In genomic region chr10:133391761-133392518, GRCh38 we compare ENCODE assay signal across 12 cellular contexts. TPM values are rescaled to one million over a fixed set of nuclear protein-coding genes. Genes with fewer than 3 reads are reported as not detected.
DNase-seq lines count a peak whose midpoint lies in the region; FAIRE-seq and TF ChIP-seq lines count a peak whose summit lies in the region.
"Had no signal": no experiment of that assay in that cellular context is flagged by ENCODE, and none has a peak within 500 bp of the region (broad histone marks: within the 10 kb centered on the region; RNA-seq: fewer than 3 reads in every experiment).

No MANE protein-coding gene starts in this region.

- peak overlapping the region; percentile 96 for H3K27ac Mint-ChIP-seq in activated CD4-positive, alpha-beta T cell treated with anti-CD3 and anti-CD28 coated beads, Interleukin-2, amount 10 ng/mL, durations not matched to agents 24 days and 14 days
- peak overlapping the region; percentile 68 for H3K27ac Mint-ChIP-seq in activated naive CD8-positive, alpha-beta T cell
- H3K27ac Mint-ChIP-seq: nephron had no signal

- peak overlapping the region; percentile 73 for H3K4me3 Mint-ChIP-seq in activated CD4-positive, alpha-beta T cell treated with anti-CD3 and anti-CD28 coated beads, Interleukin-2, amount 10 ng/mL, durations not matched to agents 24 days and 14 days
- peak overlapping the region; percentile 80 for H3K4me3 Mint-ChIP-seq in activated naive CD8-positive, alpha-beta T cell

- TF ChIP-seq CTCF in sigmoid colon (IDR thresholded peaks at IDR 0.05) (no peak), hepatocyte (IDR thresholded peaks at IDR 0.05; ENCODE audit: poor library complexity) (no peak)

- H3K4me3 ChIP-seq in H7 (ENCODE audit: insufficient read depth, low read depth, low read length): no peak overlapping the region
- H3K4me3 ChIP-seq in sigmoid colon: no peak overlapping the region
- no peak overlapping the region for H3K4me3 ChIP-seq in hepatocyte

- FAIRE-seq in H54 (lab: Jason Lieb, UNC): no peak
- FAIRE-seq: H1 had no signal

- no peaks in the 10 kb centered on the region for H3K9me2 ChIP-seq in hepatocyte (replicated peaks; ENCODE audit: insufficient read depth)

- peaks cover 26% of the 10 kb centered on the region for H3K79me2 ChIP-seq in hepatocyte

- H3K4me1 Mint-ChIP-seq in activated CD4-positive, alpha-beta T cell treated with anti-CD3 and anti-CD28 coated beads, Interleukin-2, amount 10 ng/mL, durations not matched to agents 24 days and 14 days: peaks cover 44% of the 10 kb centered on the region
- peaks cover 48% of the 10 kb centered on the region for H3K4me1 Mint-ChIP-seq in activated naive CD8-positive, alpha-beta T cell (ENCODE audit: low read depth)

- H3K36me3 ChIP-seq in H7 (replicated peaks; ENCODE audit: control insufficient read depth, insufficient read depth, low read length) (peaks cover 4% of the 10 kb centered on the region), sigmoid colon (peaks cover 0 to 31% (median 3%) of the 10 kb centered on the region in 4 donors), hepatocyte (replicated peaks; ENCODE audit: insufficient read depth, low read depth) (no peaks in the 10 kb centered on the region)

- no peak for TF ChIP-seq EP300 in sigmoid colon (IDR thresholded peaks at IDR 0.05)

- H3K9me3 ChIP-seq in sigmoid colon: no peaks in the 10 kb centered on the region
- H3K9me3 ChIP-seq in hepatocyte (ENCODE audit: low read depth): no peaks in the 10 kb centered on the region

- 79 to 81% methylated on average over 12 of the region's 12 CpGs for WGBS in sigmoid colon, 2 donors
- WGBS in hepatocyte (ENCODE audit: low lambda C conversion rate, missing lambda C conversion rate): 100% methylated on average over 8 of the region's 12 CpGs

- H3K27me3 ChIP-seq in H7 (ENCODE audit: control insufficient read depth, insufficient read depth, low read length) (no peaks in the 10 kb centered on the region), sigmoid colon (no peaks in the 10 kb centered on the region), hepatocyte (no peaks in the 10 kb centered on the region)

- H3K9me3 Mint-ChIP-seq in activated CD4-positive, alpha-beta T cell treated with anti-CD3 and anti-CD28 coated beads, Interleukin-2, amount 10 ng/mL, durations not matched to agents 24 days and 14 days: no peaks in the 10 kb centered on the region
- no peaks in the 10 kb centered on the region for H3K9me3 Mint-ChIP-seq in activated naive CD8-positive, alpha-beta T cell (ENCODE audit: low read depth)
- H3K9me3 Mint-ChIP-seq: nephron had no signal

- peaks cover 0 to 20% (median 10%) of the 10 kb centered on the region in 4 donors for H3K4me1 ChIP-seq in sigmoid colon
- peaks cover 8% of the 10 kb centered on the region for H3K4me1 ChIP-seq in hepatocyte (ENCODE audit: insufficient read depth)

- no peak for DNase-seq in activated CD4-positive, alpha-beta T cell treated with anti-CD3 and anti-CD28 coated beads, Interleukin-2, amount 10 ng/mL, durations not matched to agents 24 days and 14 days
- no peak for DNase-seq in activated CD4-positive, alpha-beta T cell treated with anti-CD3 and anti-CD28 coated beads, Interleukin-2, amount 50 U/mL, for 4 hours
- DNase-seq in H7 (peak; percentile 40), sigmoid colon (peak; percentile 56), UCSD-AML1 (lab: John Stamatoyannopoulos, UW; ENCODE audit: unreplicated experiment) (no peak), hepatocyte (ENCODE audit: low spot score) (no peak), H54 (ENCODE audit: insufficient read length, low spot score) (no peak)
- DNase-seq: DMS53 had no signal

- no peak overlapping the region for H2AFZ ChIP-seq in hepatocyte

- peaks cover 18% of the 10 kb centered on the region for H3K36me3 Mint-ChIP-seq in activated CD4-positive, alpha-beta T cell treated with anti-CD3 and anti-CD28 coated beads, Interleukin-2, amount 10 ng/mL, durations not matched to agents 24 days and 14 days (ENCODE audit: low read depth)
- no peaks in the 10 kb centered on the region for H3K36me3 Mint-ChIP-seq in activated naive CD8-positive, alpha-beta T cell

- no peaks in the 10 kb centered on the region for H3K27me3 Mint-ChIP-seq in activated CD4-positive, alpha-beta T cell treated with anti-CD3 and anti-CD28 coated beads, Interleukin-2, amount 10 ng/mL, durations not matched to agents 24 days and 14 days
- H3K27me3 Mint-ChIP-seq in activated naive CD8-positive, alpha-beta T cell: no peaks in the 10 kb centered on the region

- no peak overlapping the region for H3K4me2 ChIP-seq in hepatocyte

- intact Hi-C loops in activated CD4-positive, alpha-beta T cell treated with anti-CD3 and anti-CD28 coated beads, Interleukin-2, amount 10 ng/mL, durations not matched to agents 24 days and 14 days (cut with micrococcal nuclease): loop anchor here (5.0 kb wide), 2 partner anchors 65 to 85 kb away; partner anchors contain the start of genes TUBGCP2 and ZNF511
- intact Hi-C loops in sigmoid colon (cut with DNase I): loop anchor here (2.0 to 5.0 kb wide), 2 partner anchors 13 to 65 kb away; partner anchors contain the start of gene PAOX

- TF ChIP-seq POLR2A in sigmoid colon (IDR thresholded peaks at IDR 0.05): no peak
- no peak for TF ChIP-seq POLR2A in H54 (IDR thresholded peaks at IDR 0.05; ENCODE audit: low read depth, low read length)

- H4K20me1 ChIP-seq in hepatocyte (ENCODE audit: insufficient read depth, poor library complexity, severe bottlenecking): no peaks in the 10 kb centered on the region

- H3K27ac ChIP-seq in sigmoid colon (no peak overlapping the region), hepatocyte (no peak overlapping the region)

RNA-seq across cellular contexts. Expression of gene MTG1, which starts 2.0 kb away (rescaled TPM):
- 66.8 and 68.1 TPM in 2 replicates for total RNA-seq in activated CD4-positive, alpha-beta T cell treated with anti-CD3 and anti-CD28 coated beads, Interleukin-2, amount 10 ng/mL, durations not matched to agents 24 days and 14 days
- total RNA-seq in H7 (2014; rRNA removed; shearing (Covaris generic)): 31.5 and 52.6 TPM in 2 replicates
- total RNA-seq in sigmoid colon (10 to 100 TPM; 14.0 to 28.8 (median 17.0) TPM), hepatocyte (53.2 and 57.0 TPM in 2 replicates)
- polyA plus RNA-seq in sigmoid colon (10 to 100 TPM; 27.6 to 63.6 (median 30.3) TPM), hepatocyte (154 and 180 TPM in 2 replicates)

RNA-seq across cellular contexts. Expression of gene PAOX, which starts 12.9 kb away (rescaled TPM):
- 9.3 and 9.4 TPM in 2 replicates for total RNA-seq in activated CD4-positive, alpha-beta T cell treated with anti-CD3 and anti-CD28 coated beads, Interleukin-2, amount 10 ng/mL, durations not matched to agents 24 days and 14 days
- 1.3 and 4.1 TPM in 2 replicates for total RNA-seq in H7 (2014; rRNA removed; shearing (Covaris generic))
- total RNA-seq in sigmoid colon (10 to 100 TPM in 3 of 4 donors, 1 to 10 TPM in 1; 6.4 to 11.8 (median 11.0) TPM), hepatocyte (11.5 and 12.7 TPM in 2 replicates)
- polyA plus RNA-seq in sigmoid colon (1 to 10 TPM; 5.4 to 8.7 (median 6.5) TPM), hepatocyte (19.6 and 27.6 TPM in 2 replicates)

RNA-seq across cellular contexts. Expression of gene ECHS1, which starts 18.8 kb away (rescaled TPM):
- 64.3 and 66.3 TPM in 2 replicates for total RNA-seq in activated CD4-positive, alpha-beta T cell treated with anti-CD3 and anti-CD28 coated beads, Interleukin-2, amount 10 ng/mL, durations not matched to agents 24 days and 14 days
- total RNA-seq in H7 (2014; rRNA removed; shearing (Covaris generic)): 88.2 and 108 TPM in 2 replicates
- 10 to 100 TPM; 58.6 to 87.0 (median 65.6) TPM for total RNA-seq in sigmoid colon
- polyA plus RNA-seq in sigmoid colon: 100 to 1,000 TPM; 187 to 360 (median 220) TPM
- 146 TPM in 2 replicates for total RNA-seq in hepatocyte
- polyA plus RNA-seq in hepatocyte: 167 and 204 TPM in 2 replicates

RNA-seq across cellular contexts. Expression of gene SPRN, which starts 32.5 kb away (rescaled TPM):
- total RNA-seq in activated CD4-positive, alpha-beta T cell treated with anti-CD3 and anti-CD28 coated beads, Interleukin-2, amount 10 ng/mL, durations not matched to agents 24 days and 14 days: not detected in 2 replicates
- 0.18 TPM in 1 of 2 replicates, not detected in the other for total RNA-seq in H7 (2014; rRNA removed; shearing (Covaris generic))
- 1 to 10 TPM in 1 of 4 donors, under 1 TPM in 2, not detected in 1; 0.41 to 1.1 (median 0.71) TPM for total RNA-seq in sigmoid colon
- under 1 TPM in 2 of 3 donors, not detected in 1; under 0.01 to 0.28 TPM for polyA plus RNA-seq in sigmoid colon
- total RNA-seq in hepatocyte: 0.28 and 0.97 TPM in 2 replicates
- polyA plus RNA-seq in hepatocyte: 2.6 and 2.7 TPM in 2 replicates
- total RNA-seq: ureter had no signal

RNA-seq across cellular contexts. Expression of gene FUOM, which starts 34.1 kb away (rescaled TPM):
- total RNA-seq in activated CD4-positive, alpha-beta T cell treated with anti-CD3 and anti-CD28 coated beads, Interleukin-2, amount 10 ng/mL, durations not matched to agents 24 days and 14 days: 43.6 and 46.6 TPM in 2 replicates
- 27.2 and 50.5 TPM in 2 replicates for total RNA-seq in H7 (2014; rRNA removed; shearing (Covaris generic))
- total RNA-seq in sigmoid colon (10 to 100 TPM in 2 of 4 donors, 1 to 10 TPM in 2; 8.0 to 25.7 (median 12.8) TPM), hepatocyte (17.3 and 34.6 TPM in 2 replicates)
- polyA plus RNA-seq in sigmoid colon (10 to 100 TPM; 39.0 to 98.0 (median 48.9) TPM), hepatocyte (31.1 and 35.0 TPM in 2 replicates)

Comparison
In these comparisons a context has a peak if more than half of its experiments do, and no peak if none do; other contexts are left out.
1. DNase-seq: peak in H7 (single experiment) and sigmoid colon (single experiment); none in activated CD4-positive, alpha-beta T cell treated with anti-CD3 and anti-CD28 coated beads, Interleukin-2, amount 10 ng/mL, durations not matched to agents 24 days and 14 days (single experiment), activated CD4-positive, alpha-beta T cell treated with anti-CD3 and anti-CD28 coated beads, Interleukin-2, amount 50 U/mL, for 4 hours (0 of 2), UCSD-AML1 (single experiment), hepatocyte (single experiment) and H54 (single experiment).